ENCODE assay signal across 29 cellular contexts in genomic region chr15:66220587-66220986, GRCh38. TPM values are rescaled to one million over a fixed set of nuclear protein-coding genes. Genes with fewer than 3 reads are reported as not detected.
A peak's percentile ranks its signal among the peaks of the same experiment; 100 is the strongest.
DNase-seq lines count a peak whose midpoint lies in the region; ATAC-seq and TF ChIP-seq lines count a peak whose summit lies in the region.
"Had no signal": no experiment of that assay in that cellular context is flagged by ENCODE, and none has a peak within 500 bp of the region (broad histone marks: within the 10 kb centered on the region; RNA-seq: fewer than 3 reads in every experiment).

No MANE protein-coding gene starts in this region.

- H3K4me3 ChIP-seq in GM12875 (ENCODE audit: low read depth, low read length) (no peak overlapping the region), OCI-LY7 (ENCODE audit: low read depth, low read length, poor library complexity, severe bottlenecking) (no peak overlapping the region), fibroblast of the aortic adventitia (ENCODE audit: low read depth, low read length) (no peak overlapping the region)
- H3K4me3 ChIP-seq: ascending aorta, esophagus muscularis mucosa, hepatocyte, Peyer's patch had no signal

- peak; percentile 24 for TF ChIP-seq CTCF in CD14-positive monocyte (IDR thresholded peaks at IDR 0.05)
- TF ChIP-seq CTCF in GM12875 (IDR thresholded peaks at IDR 0.05; ENCODE audit: borderline replicate concordance, insufficient read depth, low read depth, low read length): 0 out of 2 replicates have a peak, but pooled peaks have one; percentile 20
- 0 out of 2 replicates have a peak, but pooled peaks have one; percentile 27 for TF ChIP-seq CTCF in OCI-LY7 (conservative IDR thresholded peaks at IDR 0.05; ENCODE audit: low read length)
- peak; percentile 11 for TF ChIP-seq CTCF in fibroblast of the aortic adventitia (IDR thresholded peaks at IDR 0.05; ENCODE audit: insufficient read depth, low read length)

- H3K9me3 Mint-ChIP-seq in CD14-positive monocyte: peaks cover 0 to 4% (median 0%) of the 10 kb centered on the region in 7 donors
- H3K9me3 Mint-ChIP-seq in activated naive CD8-positive, alpha-beta T cell treated with anti-CD3 and anti-CD28 coated beads for 36 hours: no peaks in the 10 kb centered on the region
- H3K9me3 Mint-ChIP-seq: activated B cell treated with CpG ODN at 0.5 μM for 24 hours; activated naive CD8-positive, alpha-beta T cell treated with anti-CD3 and anti-CD28 coated beads, Interleukin-2, amount 10 ng/mL, durations not matched to agents 7 days and 5 days; activated T-helper 2 cell treated with anti-CD3 and anti-CD28 coated beads, Interferon-gamma antibody, Interleukin-2, Interleukin-4, amounts not matched to agents 10 μg/mL and 5 μg/mL and 100 μg/mL, durations not matched to agents 14 hours and 24 hours and 36 hours had no signal

- no peaks in the 10 kb centered on the region for H3K9me2 ChIP-seq in OCI-LY7 (ENCODE audit: insufficient read depth, low read length)

- H3K79me2 ChIP-seq in OCI-LY7 (ENCODE audit: insufficient read depth, low read depth, low read length): no peaks in the 10 kb centered on the region
- H3K79me2 ChIP-seq: hepatocyte, parathyroid adenoma had no signal

- H3K27me3 Mint-ChIP-seq in CD14-positive monocyte (ENCODE audit: low read depth in 3 of 3): peaks cover 0 to 8% (median 0%) of the 10 kb centered on the region in 3 donors
- peaks cover 4% of the 10 kb centered on the region for H3K27me3 Mint-ChIP-seq in activated naive CD8-positive, alpha-beta T cell treated with anti-CD3 and anti-CD28 coated beads for 36 hours

- H2AFZ ChIP-seq in OCI-LY7 (ENCODE audit: low read length): no peak overlapping the region
- H2AFZ ChIP-seq: hepatocyte, parathyroid adenoma had no signal

- H4K20me1 ChIP-seq in OCI-LY7 (ENCODE audit: insufficient read depth, low read length): no peaks in the 10 kb centered on the region

- ATAC-seq in HG03354 (IDR thresholded peaks at IDR 0.05; ENCODE audit: poor library complexity, severe bottlenecking, unreplicated experiment): no peak
- ATAC-seq: left colon, right cardiac atrium had no signal

- POLR2A ChIA-PET in OCI-LY7 (lab: Charles Lee): no interaction called here

- H3K27ac ChIP-seq in OCI-LY7 (ENCODE audit: low read depth, low read length, poor library complexity, severe bottlenecking): no peak overlapping the region
- H3K27ac ChIP-seq: ascending aorta, C4-2B, esophagus muscularis mucosa, hepatocyte, parathyroid adenoma, Peyer's patch had no signal

- H3K9me3 ChIP-seq in OCI-LY7 (ENCODE audit: low read length): no peaks in the 10 kb centered on the region
- H3K9me3 ChIP-seq: ascending aorta, esophagus muscularis mucosa, Peyer's patch had no signal

- no peaks in the 10 kb centered on the region for H3K36me3 ChIP-seq in OCI-LY7 (ENCODE audit: insufficient read depth, low read length)
- H3K36me3 ChIP-seq: ascending aorta, esophagus muscularis mucosa, Peyer's patch had no signal

- no peak overlapping the region for H3K4me3 Mint-ChIP-seq in CD14-positive monocyte
- no peak overlapping the region for H3K4me3 Mint-ChIP-seq in activated naive CD8-positive, alpha-beta T cell treated with anti-CD3 and anti-CD28 coated beads for 36 hours
- H3K4me3 Mint-ChIP-seq: activated B cell treated with CpG ODN at 0.5 μM for 24 hours; activated naive CD8-positive, alpha-beta T cell treated with anti-CD3 and anti-CD28 coated beads, Interleukin-2, amount 10 ng/mL, durations not matched to agents 7 days and 5 days; IgD-negative memory B cell had no signal

- no peak for DNase-seq in CD14-positive monocyte (ENCODE audit: low spot score)
- no peak for DNase-seq in OCI-LY7 (ENCODE audit: low spot score)
- no peak for DNase-seq in fibroblast of the aortic adventitia (ENCODE audit: low read depth)
- DNase-seq in germinal center (ENCODE audit: low spot score): no peak
- DNase-seq in activated naive CD8-positive, alpha-beta T cell treated with anti-CD3 and anti-CD28 coated beads for 36 hours: no peak
- DNase-seq: activated B cell treated with CpG ODN at 0.5 μM for 24 hours; activated CD4-positive, alpha-beta T cell treated with anti-CD3 and anti-CD28 coated beads, Interleukin-2, amount 50 U/mL, for 4 hours; activated naive CD8-positive, alpha-beta T cell treated with anti-CD3 and anti-CD28 coated beads, Interleukin-2, amount 10 ng/mL, durations not matched to agents 7 days and 5 days; GOT3; left colon; NCI-H1436; NCI-H2107; NCI-H446; Peyer's patch; right cardiac atrium; stimulated activated CD4-positive, alpha-beta T cell treated with anti-CD3 and anti-CD28 coated beads, Interleukin-4, amount 100 ng/mL, for 1 hour; T1000; trophoblast cell had no signal

- H3K4me1 Mint-ChIP-seq in CD14-positive monocyte: peaks cover 4% of the 10 kb centered on the region
- no peaks in the 10 kb centered on the region for H3K4me1 Mint-ChIP-seq in activated naive CD8-positive, alpha-beta T cell treated with anti-CD3 and anti-CD28 coated beads for 36 hours
- H3K4me1 Mint-ChIP-seq: activated B cell treated with CpG ODN at 0.5 μM for 24 hours; activated naive CD8-positive, alpha-beta T cell treated with anti-CD3 and anti-CD28 coated beads, Interleukin-2, amount 10 ng/mL, durations not matched to agents 7 days and 5 days had no signal

- H3K36me3 Mint-ChIP-seq in CD14-positive monocyte: no peaks in the 10 kb centered on the region
- H3K36me3 Mint-ChIP-seq in activated naive CD8-positive, alpha-beta T cell treated with anti-CD3 and anti-CD28 coated beads for 36 hours: no peaks in the 10 kb centered on the region
- H3K36me3 Mint-ChIP-seq: activated naive CD8-positive, alpha-beta T cell treated with anti-CD3 and anti-CD28 coated beads, Interleukin-2, amount 10 ng/mL, durations not matched to agents 7 days and 5 days had no signal

- H3K4me1 ChIP-seq in OCI-LY7 (ENCODE audit: insufficient read depth, low read length, poor library complexity, severe bottlenecking): no peaks in the 10 kb centered on the region
- H3K4me1 ChIP-seq: ascending aorta, esophagus muscularis mucosa, parathyroid adenoma, Peyer's patch had no signal

- no peak overlapping the region for H3K27ac Mint-ChIP-seq in CD14-positive monocyte
- no peak overlapping the region for H3K27ac Mint-ChIP-seq in activated naive CD8-positive, alpha-beta T cell treated with anti-CD3 and anti-CD28 coated beads for 36 hours
- H3K27ac Mint-ChIP-seq: activated B cell treated with CpG ODN at 0.5 μM for 24 hours; activated naive CD8-positive, alpha-beta T cell treated with anti-CD3 and anti-CD28 coated beads, Interleukin-2, amount 10 ng/mL, durations not matched to agents 7 days and 5 days; activated T-helper 2 cell treated with anti-CD3 and anti-CD28 coated beads, Interferon-gamma antibody, Interleukin-2, Interleukin-4, amounts not matched to agents 10 μg/mL and 5 μg/mL and 100 μg/mL, durations not matched to agents 14 hours and 24 hours and 36 hours had no signal

- H3K4me2 ChIP-seq in OCI-LY7 (ENCODE audit: low read length): no peak overlapping the region
- H3K4me2 ChIP-seq: hepatocyte had no signal

- CTCF ChIA-PET in OCI-LY7 (lab: Charles Lee; ENCODE audit: unreplicated experiment): no interaction called here

- intact Hi-C loops in CD14-positive monocyte (cut with micrococcal nuclease): no loop called here
- intact Hi-C loops in OCI-LY7 (cut with micrococcal nuclease; ENCODE audit: unreplicated experiment): no loop called here

- no TSS peak for BruUV-seq in OCI-LY7 (replicated peaks; lab: Mats Ljungman, UMichigan)

RNA-seq across cellular contexts. Expression of gene MEGF11, which starts 33.0 kb away (rescaled TPM):
- not detected for polyA plus RNA-seq in CD14-positive monocyte
- 3.3 and 3.5 TPM in 2 replicates for total RNA-seq in OCI-LY7 (2014; rRNA removed; shearing (Covaris generic))
- total RNA-seq in OCI-LY7 (2022): 6.8 and 9.1 TPM in 2 replicates
- 0.36 TPM in 1 of 2 replicates, not detected in the other for total RNA-seq in fibroblast of the aortic adventitia (ENCODE audit: low replicate concordance)
- total RNA-seq in activated naive CD8-positive, alpha-beta T cell treated with anti-CD3 and anti-CD28 coated beads for 36 hours: not detected
- total RNA-seq: activated B cell treated with CpG ODN at 0.5 μM for 24 hours; activated naive CD8-positive, alpha-beta T cell treated with anti-CD3 and anti-CD28 coated beads, Interleukin-2, amount 10 ng/mL, durations not matched to agents 7 days and 5 days; activated T-helper 2 cell treated with anti-CD3 and anti-CD28 coated beads, Interferon-gamma antibody, Interleukin-2, Interleukin-4, amounts not matched to agents 10 μg/mL and 5 μg/mL and 100 μg/mL, durations not matched to agents 14 hours and 24 hours and 36 hours; ascending aorta; cardiac septum; left colon; Peyer's patch; subcutaneous adipose tissue had no signal
